ENCODE assay signal across 13 cellular contexts in genomic region chr4:26953770-26954423, GRCh38.
"Had no signal": no experiment of that assay in that cellular context is flagged by ENCODE, and none has a peak within 500 bp of the region (broad histone marks: within the 10 kb centered on the region; RNA-seq: fewer than 3 reads in every experiment).

No MANE protein-coding gene starts in this region.

- H3K27me3 Mint-ChIP-seq: activated naive CD4-positive, alpha-beta T cell treated with anti-CD3 and anti-CD28 coated beads, Interleukin-2, amount 10 ng/mL, durations not matched to agents 7 days and 5 days had no signal

- H3K27me3 ChIP-seq: adrenal gland, cardiac muscle cell, transverse colon had no signal

- H3K27ac Mint-ChIP-seq: activated naive CD4-positive, alpha-beta T cell treated with anti-CD3 and anti-CD28 coated beads, Interleukin-2, amount 10 ng/mL, durations not matched to agents 7 days and 5 days had no signal

- H3K27ac ChIP-seq: adrenal gland, cardiac muscle cell, transverse colon had no signal

- ATAC-seq: esophagus mucosa; left lobe of liver; stimulated activated naive CD8-positive, alpha-beta T cell treated with anti-CD3 and anti-CD28 coated beads, Interleukin-15, Interleukin-2, amounts not matched to agents 100 U/mL and 50 U/mL, for 24 hours had no signal

- H3K4me1 ChIP-seq: adrenal gland, transverse colon had no signal

- H3K9me3 ChIP-seq: transverse colon had no signal

- H3K36me3 ChIP-seq: adrenal gland, cardiac muscle cell, transverse colon had no signal

- H3K4me3 ChIP-seq: adrenal gland, cardiac muscle cell, transverse colon had no signal

- H3K4me3 Mint-ChIP-seq: activated naive CD4-positive, alpha-beta T cell treated with anti-CD3 and anti-CD28 coated beads, Interleukin-2, amount 10 ng/mL, durations not matched to agents 7 days and 5 days had no signal

- DNase-seq: activated CD4-positive, alpha-beta T cell treated with anti-CD3 and anti-CD28 coated beads, Interleukin-2, amount 50 U/mL, for 4 hours; activated CD4-positive, CD25-positive, alpha-beta regulatory T cell treated with anti-CD3 and anti-CD28 coated beads, Interleukin-2, amount 50 U/mL, for 72 hours; activated naive CD4-positive, alpha-beta T cell treated with anti-CD3 and anti-CD28 coated beads, Interleukin-2, amount 10 ng/mL, durations not matched to agents 7 days and 5 days; activated T-cell treated with anti-CD3 and anti-CD28 coated beads for 4 hours; adrenal gland; islet precursor cell; stimulated activated CD4-positive, alpha-beta T cell treated with anti-CD3 and anti-CD28 coated beads, Interleukin-15, amount 100 ng/mL, for 24 hours; stimulated activated CD4-positive, alpha-beta T cell treated with anti-CD3 and anti-CD28 coated beads, Interleukin-4, amount 100 ng/mL, for 1 hour; stimulated activated naive CD8-positive, alpha-beta T cell treated with anti-CD3 and anti-CD28 coated beads, Interleukin-15, Interleukin-2, amounts not matched to agents 100 U/mL and 50 U/mL, for 24 hours; transverse colon had no signal
